31 cellular contexts compared by ENCODE assay signal in the genomic region with DNA sequence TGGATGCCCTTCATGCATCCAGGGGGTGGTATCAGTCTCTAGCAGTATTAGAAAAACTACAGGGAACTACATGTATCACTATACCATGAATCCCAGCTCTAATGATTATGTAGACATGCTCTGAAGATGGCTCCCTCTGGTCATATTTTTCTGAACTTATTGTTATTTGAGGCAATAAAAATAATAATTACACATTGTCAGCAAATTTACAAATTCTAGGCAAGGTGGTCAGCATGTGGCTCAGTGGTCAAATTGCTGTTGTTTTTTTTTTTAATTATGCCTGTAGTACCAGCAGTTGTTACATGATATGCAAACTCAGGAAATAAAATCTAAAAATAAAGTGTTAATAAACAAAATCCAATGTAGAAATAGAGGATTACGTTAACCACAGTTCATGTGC. TPM values are rescaled to one million over a fixed set of nuclear protein-coding genes. Genes with fewer than 3 reads are reported as not detected.
"Had no signal": no experiment of that assay in that cellular context is flagged by ENCODE, and none has a peak within 500 bp of the region (broad histone marks: within the 10 kb centered on the region; RNA-seq: fewer than 3 reads in every experiment).

No MANE protein-coding gene starts in this region.

- H3K36me3 Mint-ChIP-seq: immature natural killer cell; mesothelial cell of epicardium; naive B cell; naive thymus-derived CD8-positive, alpha-beta T cell had no signal

- H3K4me3 ChIP-seq: coronary artery, dorsolateral prefrontal cortex, esophagus squamous epithelium, gastrocnemius medialis, heart left ventricle, hepatocyte, left lung, lower lobe of right lung, mucosa of descending colon had no signal

- H3K9me3 ChIP-seq: esophagus squamous epithelium, gastrocnemius medialis, heart left ventricle, left lung, lower lobe of right lung, mucosa of descending colon had no signal

- H3K79me2 ChIP-seq: hepatocyte had no signal

- H3K4me2 ChIP-seq: hepatocyte had no signal

- H3K36me3 ChIP-seq: esophagus squamous epithelium, gastrocnemius medialis, heart left ventricle, left lung, lower lobe of right lung had no signal

- H3K27ac ChIP-seq: coronary artery, epithelial cell of prostate, esophagus squamous epithelium, gastrocnemius medialis, heart left ventricle, hepatocyte, left lung, lower lobe of right lung had no signal

- H2AFZ ChIP-seq: hepatocyte had no signal

- H3K27me3 Mint-ChIP-seq: naive B cell had no signal

- H3K4me1 ChIP-seq: esophagus squamous epithelium, gastrocnemius medialis, left lung, lower lobe of right lung had no signal

- H3K27ac Mint-ChIP-seq: immature natural killer cell; mesothelial cell of epicardium; naive B cell; naive thymus-derived CD8-positive, alpha-beta T cell had no signal

- FAIRE-seq: colon, kidney had no signal

- H3K4me1 Mint-ChIP-seq: immature natural killer cell had no signal

- H3K4me3 Mint-ChIP-seq: immature natural killer cell; mesothelial cell of epicardium; naive B cell; naive thymus-derived CD8-positive, alpha-beta T cell had no signal

- ATAC-seq: esophagus mucosa; gastrocnemius medialis; heart left ventricle; left lung; left ventricle myocardium superior; lower lobe of right lung; mucosa of descending colon; naive thymus-derived CD8-positive, alpha-beta T cell had no signal

- H3K9me3 Mint-ChIP-seq: mesothelial cell of epicardium had no signal

- DNase-seq: dermis blood vessel endothelial cell; dorsolateral prefrontal cortex; effector CD4-positive, alpha-beta T cell; effector memory CD4-positive, alpha-beta T cell; erythroblast; esophagus squamous epithelium; foreskin fibroblast; foreskin melanocyte; gastrocnemius medialis; heart left ventricle; hypothalamus; immature natural killer cell; islet precursor cell; kidney; kidney glomerular epithelial cell; left lung; left ventricle myocardium superior; lower lobe of right lung; mesenchymal stem cell; mucosa of descending colon; naive B cell; naive thymus-derived CD8-positive, alpha-beta T cell had no signal

- H3K27me3 ChIP-seq: dorsolateral prefrontal cortex, esophagus squamous epithelium, gastrocnemius medialis, heart left ventricle, hepatocyte, left lung had no signal

RNA-seq across cellular contexts. Expression of gene ASTN1, which starts 22.5 kb away (rescaled TPM):
- total RNA-seq: dermis blood vessel endothelial cell; esophagus mucosa; lung microvascular endothelial cell; myocyte; naive thymus-derived CD8-positive, alpha-beta T cell had no signal
- polyA plus RNA-seq: hepatocyte; immature natural killer cell; naive thymus-derived CD8-positive, alpha-beta T cell had no signal

RNA-seq across cellular contexts. Expression of gene BRINP2, which starts 28.7 kb away (rescaled TPM):
- total RNA-seq: dermis blood vessel endothelial cell; esophagus mucosa; esophagus squamous epithelium; gastrocnemius medialis; kidney; lower lobe of right lung; lung microvascular endothelial cell; mesenteric fat pad; naive thymus-derived CD8-positive, alpha-beta T cell had no signal
- polyA plus RNA-seq: hepatocyte; immature natural killer cell; naive thymus-derived CD8-positive, alpha-beta T cell had no signal
